In the genomic region with DNA sequence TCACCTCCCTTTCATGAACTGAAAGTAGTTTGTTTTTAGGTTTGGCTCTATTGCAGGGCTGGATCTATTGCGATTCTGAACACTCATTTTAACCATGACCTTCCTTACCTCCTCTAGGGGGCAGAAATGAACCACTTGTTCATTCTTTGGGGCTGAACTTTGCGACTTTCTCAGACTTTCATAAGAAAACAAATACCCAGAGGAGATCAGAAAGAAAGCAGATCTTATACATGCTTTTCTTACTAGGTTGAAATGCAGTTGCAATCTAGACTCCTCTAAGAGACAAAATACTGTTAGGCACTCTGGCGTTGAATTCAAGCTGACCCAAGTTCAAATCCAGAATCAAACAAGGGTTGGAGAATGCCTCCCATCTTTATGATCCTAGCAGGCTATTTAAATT, we compare ENCODE assay signal across 9 cellular contexts. TPM values are rescaled to one million over a fixed set of nuclear protein-coding genes. Genes with fewer than 3 reads are reported as not detected.
DNase-seq lines count a peak whose midpoint lies in the region; ATAC-seq, FAIRE-seq and TF ChIP-seq lines count a peak whose summit lies in the region.
"Had no signal": no experiment of that assay in that cellular context is flagged by ENCODE, and none has a peak within 500 bp of the region (broad histone marks: within the 10 kb centered on the region; RNA-seq: fewer than 3 reads in every experiment).

No MANE protein-coding gene starts in this region.

- H3K27me3 ChIP-seq in PC-3 (ENCODE audit: low read length) = no peaks in the 10 kb centered on the region
- no peaks in the 10 kb centered on the region for H3K27me3 ChIP-seq in lung (ENCODE audit: control insufficient read depth, insufficient read depth)
- H3K27me3 ChIP-seq: SJSA1 had no signal

- ATAC-seq in PC-3 (peak; percentile 73), lung (ENCODE audit: insufficient read depth, low FRiP score) (no peak), HG02973 (IDR thresholded peaks at IDR 0.05; ENCODE audit: unreplicated experiment) (no peak), HG03469 (IDR thresholded peaks at IDR 0.05; ENCODE audit: unreplicated experiment) (no peak), GM18873 (IDR thresholded peaks at IDR 0.05; ENCODE audit: low FRiP score, unreplicated experiment) (no peak)

- no peak overlapping the region for H3K9ac ChIP-seq in PC-3 (ENCODE audit: low read length)

- no TSS peak for BruUV-seq in PC-3 (replicated peaks; lab: Mats Ljungman, UMichigan)

- CTCF ChIA-PET in PC-3 (lab: Charles Lee) = interaction anchor here (0.6 to 1.3 kb wide), 3 partner anchors 32 to 94 kb away, joined by 3 to 6 read pairs (median 3); no protein-coding TSS in a partner anchor

- H3K36me3 ChIP-seq in PC-3 (ENCODE audit: low read depth, low read length) (no peaks in the 10 kb centered on the region), lung (ENCODE audit: control insufficient read depth in 2 of 2, insufficient read depth in 2 of 2, low read length in 2 of 2) (no peaks in the 10 kb centered on the region)
- H3K36me3 ChIP-seq: SJSA1 had no signal

- H3K9me3 ChIP-seq in PC-3 (ENCODE audit: low read length) (no peaks in the 10 kb centered on the region), lung (ENCODE audit: control insufficient read depth in 2 of 2, insufficient read depth in 1 of 2, low read length in 1 of 2) (no peaks in the 10 kb centered on the region)
- H3K9me3 ChIP-seq: SJSA1 had no signal

- H3K27ac ChIP-seq in PC-3 (ENCODE audit: low read length) = no peak overlapping the region
- H3K27ac ChIP-seq in lung (ENCODE audit: low read depth in 1 of 2, low read length in 1 of 2) = no peak overlapping the region
- H3K27ac ChIP-seq: SJSA1 had no signal

- peaks cover 16% of the 10 kb centered on the region for H3K4me1 ChIP-seq in PC-3 (ENCODE audit: insufficient read depth, low read length)
- H3K4me1 ChIP-seq in lung (ENCODE audit: control insufficient read depth in 2 of 2, insufficient read depth in 2 of 2, low read length in 2 of 2) = no peaks in the 10 kb centered on the region

- no peak overlapping the region for H3K4me2 ChIP-seq in PC-3 (ENCODE audit: low read length)

- H3F3A ChIP-seq in PC-3 (ENCODE audit: low read length, unreplicated experiment) = no peaks in the 10 kb centered on the region

- TF ChIP-seq CTCF in PC-3 (conservative IDR thresholded peaks at IDR 0.05; ENCODE audit: low read depth, low read length) (peak; percentile 93), lung (IDR thresholded peaks at IDR 0.05; ENCODE audit: control extremely low read depth, extremely low read depth) (peak; percentile 52)

- FAIRE-seq in HTR-8/SVneo (lab: Jason Lieb, UNC) = peak; percentile 99

- POLR2A ChIA-PET in PC-3 (lab: Charles Lee; ENCODE audit: unreplicated experiment) = interaction anchor here (0.6 kb wide), 1 partner anchor 243 kb away, joined by 3 read pairs; no protein-coding TSS in a partner anchor

- H2AFZ ChIP-seq in PC-3 (ENCODE audit: low read length) = peak overlapping the region; percentile 27; the same call in 1 of the 2 replicates

- no peaks in the 10 kb centered on the region for H3K79me2 ChIP-seq in PC-3 (ENCODE audit: low read length)

- WGBS in lung, 2 donors = 14 to 17% methylated on average over 3 of the region's 3 CpGs

- no peak overlapping the region for H3K4me3 ChIP-seq in PC-3 (ENCODE audit: low read length)
- H3K4me3 ChIP-seq in lung = no peak overlapping the region
- H3K4me3 ChIP-seq: SJSA1 had no signal

- H3K9me2 ChIP-seq in PC-3 (replicated peaks; ENCODE audit: low read length) = no peaks in the 10 kb centered on the region

- intact Hi-C loops in PC-3 (cut with micrococcal nuclease) = loop anchor here (1.0 to 5.0 kb wide), 4 partner anchors 49 to 221 kb away; no protein-coding TSS in a partner anchor

- H4K20me1 ChIP-seq in PC-3 (ENCODE audit: low read length) = no peaks in the 10 kb centered on the region

- DNase-seq in DMS153 treated with DMSO at 0.1 percent for 48 hours (lab: John Stamatoyannopoulos, UW; ENCODE audit: unreplicated experiment) = peak; percentile 49
- peak; percentile 96 for DNase-seq in HTR-8/SVneo (ENCODE audit: insufficient read length, low spot score)
- DNase-seq in PC-3 = peak; percentile 78
- DNase-seq in dermis microvascular lymphatic vessel endothelial cell (ENCODE audit: low read depth in 2 of 2) = peak; percentile 41 to 61
- no peak for DNase-seq in lung (ENCODE audit: low spot score)

RNA-seq across cellular contexts. Expression of a gene that starts 32.6 kb away (rescaled TPM):
- total RNA-seq in PC-3 (2014; rRNA removed) (49.6 and 64.0 TPM in 2 replicates), dermis microvascular lymphatic vessel endothelial cell (5.4 and 11.0 TPM in 2 replicates), lung (10 to 100 TPM; 30.3 to 43.5 TPM)
- 10 to 100 TPM; 11.0 to 12.8 TPM for polyA plus RNA-seq in lung
